ENCODE assay signal across 8 cellular contexts in genomic region chr3:75434937-75435778, GRCh38.
DNase-seq lines count a peak whose midpoint lies in the region; ATAC-seq and TF ChIP-seq lines count a peak whose summit lies in the region.
"Not testable (repeated sequence)": the region's sequence is repeated elsewhere in the genome, so short reads cannot be mapped to it uniquely, and the experiment has no call there.

No MANE protein-coding gene starts in this region.

- H3K36me3 ChIP-seq in adipocyte (ENCODE audit: control insufficient read depth, insufficient read depth, low read length, severe bottlenecking): peaks cover 14% of the 10 kb centered on the region
- H3K36me3 ChIP-seq in ovary; thymus (ENCODE audit: control insufficient read depth, insufficient read depth): not testable (repeated sequence)

- TF ChIP-seq CTCF in ovary (IDR thresholded peaks at IDR 0.05): not testable (repeated sequence)

- peak; percentile 100 for ATAC-seq in HG02759 (IDR thresholded peaks at IDR 0.05; ENCODE audit: unreplicated experiment)
- ATAC-seq in Right ventricle myocardium superior (ENCODE audit: poor library complexity): peak; percentile 100

- H3K9ac ChIP-seq in adipocyte (ENCODE audit: low read length): peak overlapping the region; percentile 93

- H3K4me1 ChIP-seq in adipocyte (ENCODE audit: control insufficient read depth, insufficient read depth, low read length): peaks cover 25% of the 10 kb centered on the region
- not testable (repeated sequence) for H3K4me1 ChIP-seq in ovary (ENCODE audit: insufficient read depth); thymus (ENCODE audit: control insufficient read depth, insufficient read depth, low read length)

- TF ChIP-seq POLR2A in ovary (IDR thresholded peaks at IDR 0.05): peak; percentile 37

- TF ChIP-seq EP300 in ovary (IDR thresholded peaks at IDR 0.05): not testable (repeated sequence)

- H3K4me3 ChIP-seq in GM08714 (ENCODE audit: low read length) (peak overlapping the region; percentile 80; the same call in 1 of the 2 replicates), adipocyte (ENCODE audit: low read length) (peak overlapping the region; percentile 84), ovary (peak overlapping the region; percentile 88), thymus (ENCODE audit: low read length) (peak overlapping the region; percentile 58)

- H3K27me3 ChIP-seq in adipocyte (replicated peaks; ENCODE audit: control insufficient read depth, insufficient read depth, low read length); ovary; thymus (ENCODE audit: control insufficient read depth, insufficient read depth): not testable (repeated sequence)

- WGBS in ovary, 3 donors: 0 to 1% (median 0%) methylated on average over 47 to 70 of the region's 70 CpGs
- WGBS in thymus: under 1% methylated on average over 70 of the region's 70 CpGs

- H3K9me3 ChIP-seq in adipocyte (ENCODE audit: control insufficient read depth, low read length); ovary; thymus (ENCODE audit: control insufficient read depth): not testable (repeated sequence)

- DNase-seq in NCI-H1105 treated with DMSO at 0.1 percent for 48 hours (lab: John Stamatoyannopoulos, UW) (peak; percentile 84), SW480 (ENCODE audit: low spot score) (peak; percentile 96), adipocyte (ENCODE audit: low read depth) (peak; percentile 99), Right ventricle myocardium superior (peak; percentile 99), ovary (peak; percentile 94 to 100 (median 99))

- intact Hi-C loops in Right ventricle myocardium superior (cut with DNase I); ovary (cut with DNase I): not testable (repeated sequence)

- H3K27ac ChIP-seq in ovary (peak overlapping the region; percentile 57 to 95), thymus (ENCODE audit: low read depth) (peak overlapping the region; percentile 76)

Comparison
In these comparisons a context has a peak if more than half of its experiments do, and no peak if none do; other contexts are left out.
1. Peak in every context shown above with its lines: DNase-seq, ATAC-seq, H3K4me3 ChIP-seq and H3K27ac ChIP-seq.